ENCODE assay signal across 13 cellular contexts in the genomic region with DNA sequence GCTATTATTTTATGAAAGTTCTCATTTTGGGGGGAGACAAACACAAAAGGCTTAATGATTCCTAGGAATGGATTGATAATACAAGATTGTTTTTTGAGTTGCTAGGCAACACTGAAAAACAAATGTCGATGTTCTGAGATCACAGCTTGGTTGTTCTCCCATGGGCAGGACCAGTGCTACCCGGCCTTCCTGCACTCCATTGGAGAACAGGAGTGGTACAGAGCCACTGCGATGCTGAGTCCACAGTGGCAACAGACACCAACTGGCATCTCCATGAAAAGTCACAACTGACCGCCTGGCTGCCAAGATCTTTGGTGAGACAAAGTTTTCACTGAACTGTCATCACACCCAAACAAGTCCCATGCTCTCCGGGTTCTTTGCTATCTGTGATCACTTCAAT.
DNase-seq lines count a peak whose midpoint lies in the region; ATAC-seq, FAIRE-seq and TF ChIP-seq lines count a peak whose summit lies in the region.
"Had no signal": no experiment of that assay in that cellular context is flagged by ENCODE, and none has a peak within 500 bp of the region (broad histone marks: within the 10 kb centered on the region; RNA-seq: fewer than 3 reads in every experiment).

No MANE protein-coding gene starts in this region.

- H3K4me3 ChIP-seq in cardiac fibroblast (replicated peaks in 1 of 2; ENCODE audit: low read depth in 2 of 2, low read length in 2 of 2) (no peak overlapping the region), tibial nerve (no peak overlapping the region)
- H3K4me3 ChIP-seq: lung, SJCRH30, stomach had no signal

- TF ChIP-seq POLR2A in tibial nerve (IDR thresholded peaks at IDR 0.05): no peak

- H3K4me3 Mint-ChIP-seq in activated naive CD8-positive, alpha-beta T cell: no peak overlapping the region
- H3K4me3 Mint-ChIP-seq in activated naive CD8-positive, alpha-beta T cell treated with anti-CD3 and anti-CD28 coated beads for 36 hours: no peak overlapping the region

- peak overlapping the region; percentile 26 to 86 (median 68) for H3K27ac ChIP-seq in tibial nerve
- H3K27ac ChIP-seq: SJCRH30 had no signal

- H3K9me3 ChIP-seq in tibial nerve: no peaks in the 10 kb centered on the region
- H3K9me3 ChIP-seq: SJCRH30, stomach had no signal

- H3K9me3 Mint-ChIP-seq in activated naive CD8-positive, alpha-beta T cell (ENCODE audit: low read depth): no peaks in the 10 kb centered on the region
- H3K9me3 Mint-ChIP-seq in activated naive CD8-positive, alpha-beta T cell treated with anti-CD3 and anti-CD28 coated beads for 36 hours: no peaks in the 10 kb centered on the region

- no peaks in the 10 kb centered on the region for H3K27me3 Mint-ChIP-seq in activated naive CD8-positive, alpha-beta T cell
- no peaks in the 10 kb centered on the region for H3K27me3 Mint-ChIP-seq in activated naive CD8-positive, alpha-beta T cell treated with anti-CD3 and anti-CD28 coated beads for 36 hours

- no peak for ATAC-seq in GM18909 (IDR thresholded peaks at IDR 0.05; ENCODE audit: poor library complexity, unreplicated experiment)

- FAIRE-seq in GM19239 (lab: Jason Lieb, UNC): no peak

- CTCF ChIA-PET in GM10248 (lab: Yijun Ruan, JAX): interaction anchor here (1.5 kb wide), 1 partner anchor 13 kb away, joined by 3 read pairs; no protein-coding TSS in a partner anchor

- peaks cover 6% of the 10 kb centered on the region for H3K36me3 Mint-ChIP-seq in activated naive CD8-positive, alpha-beta T cell
- H3K36me3 Mint-ChIP-seq in activated naive CD8-positive, alpha-beta T cell treated with anti-CD3 and anti-CD28 coated beads for 36 hours: no peaks in the 10 kb centered on the region

- TF ChIP-seq CTCF in cardiac fibroblast (IDR thresholded peaks at IDR 0.05; ENCODE audit: low read depth, low read length) (no peak), tibial nerve (IDR thresholded peaks at IDR 0.05) (no peak), GM10248 (IDR thresholded peaks at IDR 0.05; ENCODE audit: control extremely low read depth, extremely low read depth, low read depth, missing control alignments) (no peak)

- no peak for DNase-seq in activated naive CD8-positive, alpha-beta T cell treated with anti-CD3 and anti-CD28 coated beads for 36 hours
- DNase-seq in cardiac fibroblast (ENCODE audit: low read depth in 2 of 2) (peak; percentile 74 to 85), hepatic stellate cell (ENCODE audit: low spot score) (peak; percentile 37), tibial nerve (ENCODE audit: low spot score in 2 of 2) (peak in 1 of 2 donors; percentile 12), GM19239 (ENCODE audit: insufficient read length, low spot score) (no peak), GM10248 (ENCODE audit: extremely low spot score) (no peak)
- DNase-seq: H7, NCI-H1694, SJCRH30, stomach had no signal

- 30 to 34% methylated on average over 5 of the region's 5 CpGs for whole genome bisulfite sequencing in tibial nerve, 2 donors

- POLR2A ChIA-PET in GM10248 (lab: Yijun Ruan, JAX): no interaction called here

- H3K36me3 ChIP-seq in tibial nerve: peaks cover 0 to under 1% (median 0%) of the 10 kb centered on the region in 3 donors
- H3K36me3 ChIP-seq: SJCRH30 had no signal

- peak overlapping the region; percentile 11 for H3K27ac Mint-ChIP-seq in activated naive CD8-positive, alpha-beta T cell
- no peak overlapping the region for H3K27ac Mint-ChIP-seq in activated naive CD8-positive, alpha-beta T cell treated with anti-CD3 and anti-CD28 coated beads for 36 hours

- peaks cover 12% of the 10 kb centered on the region for H3K4me1 Mint-ChIP-seq in activated naive CD8-positive, alpha-beta T cell (ENCODE audit: low read depth)
- peaks cover 14% of the 10 kb centered on the region for H3K4me1 Mint-ChIP-seq in activated naive CD8-positive, alpha-beta T cell treated with anti-CD3 and anti-CD28 coated beads for 36 hours

- peak in 1 of 2 donors; percentile 82 for TF ChIP-seq EP300 in tibial nerve (IDR thresholded peaks at IDR 0.05)

- H3K4me1 ChIP-seq in tibial nerve: peaks cover 0 to 30% (median 3%) of the 10 kb centered on the region in 4 donors
- H3K4me1 ChIP-seq: SJCRH30 had no signal

- H3K27me3 ChIP-seq in tibial nerve: no peaks in the 10 kb centered on the region
- H3K27me3 ChIP-seq: SJCRH30, stomach had no signal

Comparison
In these comparisons a context has a peak if more than half of its experiments do, and no peak if none do; other contexts are left out.
1. DNase-seq: peak in cardiac fibroblast (2 of 2) and hepatic stellate cell (single experiment); none in activated naive CD8-positive, alpha-beta T cell treated with anti-CD3 and anti-CD28 coated beads for 36 hours (single experiment), GM19239 (single experiment) and GM10248 (single experiment).